30 cellular contexts compared by ENCODE assay signal in genomic region chr6:167299641-167300308, GRCh38. TPM values are rescaled to one million over a fixed set of nuclear protein-coding genes. Genes with fewer than 3 reads are reported as not detected.
"Had no signal": no experiment of that assay in that cellular context is flagged by ENCODE, and none has a peak within 500 bp of the region (broad histone marks: within the 10 kb centered on the region; RNA-seq: fewer than 3 reads in every experiment).

No MANE protein-coding gene starts in this region.

- H3K4me1 Mint-ChIP-seq: activated CD4-positive, alpha-beta T cell treated with anti-CD3 and anti-CD28 coated beads, Interleukin-2, amount 10 ng/mL, durations not matched to agents 24 days and 14 days had no signal

- H3K27ac Mint-ChIP-seq: activated CD4-positive, alpha-beta T cell treated with anti-CD3 and anti-CD28 coated beads, Interleukin-2, amount 10 ng/mL, durations not matched to agents 24 days and 14 days; activated CD8-positive, alpha-beta T cell treated with anti-CD3 and anti-CD28 coated beads for 36 hours; activated T-helper 1 cell treated with anti-CD3 and anti-CD28 coated beads, Interleukin-12 subunit alpha, Interleukin-12 subunit beta, Interleukin-2, Interleukin-4 antibody, amounts not matched to agents 30 ng/mL and 10 ng/mL and 1 ng/mL, durations not matched to agents 14 hours and 24 hours and 36 hours; T-helper 1 cell treated with Interleukin-12 subunit alpha and Interleukin-12 subunit beta and Interleukin-4 antibody, amounts not matched to agents 30 μg/mL and 1 μg/mL, for 36 hours; T-helper 2 cell treated with Interferon-gamma antibody and Interleukin-4, amounts not matched to agents 5 μg/mL and 100 μg/mL, for 36 hours had no signal

- H3K4me3 ChIP-seq: adrenal gland, body of pancreas, breast epithelium, SJSA1 had no signal

- H3K27me3 ChIP-seq: adrenal gland, body of pancreas, breast epithelium, SJSA1 had no signal

- H3K27ac ChIP-seq: adrenal gland, body of pancreas, breast epithelium, SJSA1 had no signal

- ATAC-seq: activated CD8-positive, alpha-beta T cell treated with anti-CD3 and anti-CD28 coated beads for 36 hours; activated T-cell treated with anti-CD3 and anti-CD28 coated beads, Interleukin-2, amount 50 U/mL, for 4 hours; body of pancreas; Panc1 had no signal

- FAIRE-seq: astrocyte, TTC549 had no signal

- H3K4me3 Mint-ChIP-seq: activated CD4-positive, alpha-beta T cell treated with anti-CD3 and anti-CD28 coated beads, Interleukin-2, amount 10 ng/mL, durations not matched to agents 24 days and 14 days; activated CD8-positive, alpha-beta T cell treated with anti-CD3 and anti-CD28 coated beads for 36 hours; activated T-cell treated with anti-CD3 and anti-CD28 coated beads, Interleukin-2, amount 50 U/mL, for 4 hours; activated T-helper 1 cell treated with anti-CD3 and anti-CD28 coated beads, Interleukin-12 subunit alpha, Interleukin-12 subunit beta, Interleukin-2, Interleukin-4 antibody, amounts not matched to agents 30 ng/mL and 10 ng/mL and 1 ng/mL, durations not matched to agents 14 hours and 24 hours and 36 hours; T-helper 1 cell treated with Interleukin-12 subunit alpha and Interleukin-12 subunit beta and Interleukin-4 antibody, amounts not matched to agents 30 μg/mL and 1 μg/mL, for 36 hours; T-helper 2 cell treated with Interferon-gamma antibody and Interleukin-4, amounts not matched to agents 5 μg/mL and 100 μg/mL, for 36 hours had no signal

- H3K27me3 Mint-ChIP-seq: activated CD4-positive, alpha-beta T cell treated with anti-CD3 and anti-CD28 coated beads, Interleukin-2, amount 10 ng/mL, durations not matched to agents 24 days and 14 days had no signal

- H3K9me3 ChIP-seq: adrenal gland, body of pancreas, breast epithelium, SJSA1, SK-N-SH had no signal

- H3K4me1 ChIP-seq: adrenal gland, body of pancreas, breast epithelium, SJSA1 had no signal

- DNase-seq: activated CD4-positive, alpha-beta T cell treated with anti-CD3 and anti-CD28 coated beads, Interleukin-2, amount 10 ng/mL, durations not matched to agents 24 days and 14 days; activated CD4-positive, alpha-beta T cell treated with anti-CD3 and anti-CD28 coated beads, Interleukin-2, amount 50 U/mL, for 4 hours; activated CD8-positive, alpha-beta T cell treated with anti-CD3 and anti-CD28 coated beads for 36 hours; activated gamma-delta T cell treated with Interleukin-2 at 50 U/mL for 16 hours; activated naive CD4-positive, alpha-beta T cell treated with anti-CD3 and anti-CD28 coated beads, Interleukin-2, amount 50 U/mL, for 16 hours; activated T-cell treated with anti-CD3 and anti-CD28 coated beads, Interleukin-2, amount 50 U/mL, for 4 hours; adrenal gland; body of pancreas; NCI-H1105; NCI-H1417 treated with DMSO at 0.1 percent for 48 hours; NCI-H1694; NCI-H1930; NCI-H2081 treated with DMSO at 0.1 percent for 48 hours; NCI-H345; NCI-H524 treated with DMSO at 0.1 percent for 48 hours; SHP77 treated with DMSO at 0.1 percent for 48 hours; SK-N-SH had no signal

- H3K4me2 ChIP-seq: SK-N-SH had no signal

- H3K36me3 ChIP-seq: adrenal gland, breast epithelium, SJSA1 had no signal

- H3K9ac ChIP-seq: SK-N-SH had no signal

- H3K9me3 Mint-ChIP-seq: activated CD4-positive, alpha-beta T cell treated with anti-CD3 and anti-CD28 coated beads, Interleukin-2, amount 10 ng/mL, durations not matched to agents 24 days and 14 days; activated CD8-positive, alpha-beta T cell treated with anti-CD3 and anti-CD28 coated beads for 36 hours; activated T-cell treated with anti-CD3 and anti-CD28 coated beads, Interleukin-2, amount 50 U/mL, for 4 hours; activated T-helper 1 cell treated with anti-CD3 and anti-CD28 coated beads, Interleukin-12 subunit alpha, Interleukin-12 subunit beta, Interleukin-2, Interleukin-4 antibody, amounts not matched to agents 30 ng/mL and 10 ng/mL and 1 ng/mL, durations not matched to agents 14 hours and 24 hours and 36 hours; T-helper 1 cell treated with Interleukin-12 subunit alpha and Interleukin-12 subunit beta and Interleukin-4 antibody, amounts not matched to agents 30 μg/mL and 1 μg/mL, for 36 hours; T-helper 2 cell treated with Interferon-gamma antibody and Interleukin-4, amounts not matched to agents 5 μg/mL and 100 μg/mL, for 36 hours had no signal

RNA-seq across cellular contexts. Expression of gene UNC93A, which starts 8.7 kb away (rescaled TPM):
- total RNA-seq: activated CD4-positive, alpha-beta T cell treated with anti-CD3 and anti-CD28 coated beads, Interleukin-2, amount 10 ng/mL, durations not matched to agents 24 days and 14 days; activated CD8-positive, alpha-beta memory T cell treated with anti-CD3 and anti-CD28 coated beads for 36 hours; activated CD8-positive, alpha-beta T cell treated with anti-CD3 and anti-CD28 coated beads for 36 hours; activated T-cell treated with anti-CD3 and anti-CD28 coated beads, Interleukin-2, amount 50 U/mL, for 4 hours; activated T-helper 1 cell treated with anti-CD3 and anti-CD28 coated beads, Interleukin-12 subunit alpha, Interleukin-12 subunit beta, Interleukin-2, Interleukin-4 antibody, amounts not matched to agents 30 ng/mL and 10 ng/mL and 1 ng/mL, durations not matched to agents 14 hours and 24 hours and 36 hours; adrenal gland; astrocyte; body of pancreas; breast epithelium; cardiac septum; MCF 10A; NCI-H460; RPMI7951; SJSA1 had no signal
- polyA plus RNA-seq: adrenal gland, SK-N-SH had no signal

RNA-seq across cellular contexts. Expression of gene TTLL2, which starts 25.1 kb away (rescaled TPM):
- total RNA-seq: activated CD4-positive, alpha-beta T cell treated with anti-CD3 and anti-CD28 coated beads, Interleukin-2, amount 10 ng/mL, durations not matched to agents 24 days and 14 days; activated CD8-positive, alpha-beta memory T cell treated with anti-CD3 and anti-CD28 coated beads for 36 hours; activated CD8-positive, alpha-beta T cell treated with anti-CD3 and anti-CD28 coated beads for 36 hours; activated T-cell treated with anti-CD3 and anti-CD28 coated beads, Interleukin-2, amount 50 U/mL, for 4 hours; activated T-helper 1 cell treated with anti-CD3 and anti-CD28 coated beads, Interleukin-12 subunit alpha, Interleukin-12 subunit beta, Interleukin-2, Interleukin-4 antibody, amounts not matched to agents 30 ng/mL and 10 ng/mL and 1 ng/mL, durations not matched to agents 14 hours and 24 hours and 36 hours; adrenal gland; astrocyte; body of pancreas; breast epithelium; cardiac septum; MCF 10A; NCI-H460; RPMI7951; SJSA1 had no signal
- polyA plus RNA-seq: adrenal gland, SK-N-SH had no signal
